8 cellular contexts compared by ENCODE assay signal in genomic region chr19:4867534-4868285, GRCh38. TPM values are rescaled to one million over a fixed set of nuclear protein-coding genes. Genes with fewer than 3 reads are reported as not detected.
DNase-seq lines count a peak whose midpoint lies in the region; ATAC-seq, FAIRE-seq and TF ChIP-seq lines count a peak whose summit lies in the region.

TSS of gene PLIN3 (minus strand) at chr19:4867667. CDS start at chr19:4861394, 6,273 bp downstream.

- TF ChIP-seq CTCF in DND-41 (IDR thresholded peaks at IDR 0.05; ENCODE audit: borderline replicate concordance, extremely low read depth, low read length, poor library complexity, severe bottlenecking) (no peak), astrocyte (IDR thresholded peaks at IDR 0.05; ENCODE audit: insufficient read depth, low read depth, low read length) (no peak), vagina (IDR thresholded peaks at IDR 0.05) (no peak)

- peak; percentile 94 for DNase-seq in DND-41
- peak; percentile 92 for DNase-seq in LoVo (ENCODE audit: low spot score)
- peak; percentile 92 for DNase-seq in T-helper 9 cell
- peak; percentile 88 for DNase-seq in astrocyte (ENCODE audit: low read depth)
- peak; percentile 100 for DNase-seq in hepatic stellate cell (ENCODE audit: low spot score)
- peak; percentile 77 for DNase-seq in renal cortical epithelial cell (ENCODE audit: low read depth)
- peak in 1 of 2 donors; percentile 97 for DNase-seq in vagina (ENCODE audit: extremely low spot score in 2 of 2)

- H4K20me1 ChIP-seq in DND-41 (ENCODE audit: insufficient read depth, low read length) (no peaks in the 10 kb centered on the region), astrocyte (ENCODE audit: insufficient read depth, low read length) (peaks cover 36% of the 10 kb centered on the region)

- H3K4me3 Mint-ChIP-seq in astrocyte (ENCODE audit: unreplicated experiment), result peak within 1 kb of the TSS; percentile 93

- peak within 1 kb of the TSS; percentile 75 for H3K27ac Mint-ChIP-seq in astrocyte (ENCODE audit: unreplicated experiment)

- H3K4me3 ChIP-seq in DND-41 (ENCODE audit: low read depth in 1 of 2, low read length in 2 of 2) (peak within 1 kb of the TSS; percentile 49 to 91), astrocyte (ENCODE audit: insufficient read depth, low read depth, low read length) (peak within 1 kb of the TSS; percentile 87), vagina (peak within 1 kb of the TSS; percentile 86 to 94)

- no peaks in the 10 kb centered on the region for H3K9me3 ChIP-seq in DND-41 (ENCODE audit: insufficient read depth, low read length, severe bottlenecking)
- no peaks in the 10 kb centered on the region for H3K9me3 ChIP-seq in astrocyte (ENCODE audit: insufficient read depth, low read depth, low read length)
- H3K9me3 ChIP-seq in vagina, result no peaks in the 10 kb centered on the region

- peak within 1 kb of the TSS; percentile 60 for H3K9ac ChIP-seq in DND-41 (ENCODE audit: low read depth, low read length)
- H3K9ac ChIP-seq in astrocyte (ENCODE audit: low read length), result peak within 1 kb of the TSS; percentile 87

- H3K4me1 Mint-ChIP-seq in astrocyte (ENCODE audit: low read depth, unreplicated experiment), result peaks cover 4% of the 10 kb centered on the region

- intact Hi-C loops in vagina (cut with DNase I), result loop anchor here (5.0 to 10.0 kb wide), 2 partner anchors 45 to 107 kb away; no protein-coding TSS in a partner anchor

- peaks cover 7% of the 10 kb centered on the region for H3K36me3 Mint-ChIP-seq in astrocyte (ENCODE audit: low read depth, unreplicated experiment)

- H2AFZ ChIP-seq in DND-41 (ENCODE audit: low read depth, low read length), result peak within 1 kb of the TSS; percentile 96
- H2AFZ ChIP-seq in astrocyte (ENCODE audit: low read depth, low read length), result peak within 1 kb of the TSS; percentile 89

- TF ChIP-seq POLR2A in vagina (IDR thresholded peaks at IDR 0.05), result peak in 1 of 2 donors; percentile 63

- peak within 1 kb of the TSS; percentile 99 for H3K4me2 ChIP-seq in DND-41 (ENCODE audit: insufficient read depth, low read length)
- peak within 1 kb of the TSS; percentile 97 for H3K4me2 ChIP-seq in astrocyte (ENCODE audit: low read length)

- H3K27ac ChIP-seq in DND-41 (ENCODE audit: low read length), result peak within 1 kb of the TSS; percentile 66
- peak within 1 kb of the TSS; percentile 87 for H3K27ac ChIP-seq in astrocyte (ENCODE audit: low read depth, low read length)
- H3K27ac ChIP-seq in vagina, result peak within 1 kb of the TSS; percentile 91

- H3K36me3 ChIP-seq in DND-41 (ENCODE audit: insufficient read depth, low read length) (no peaks in the 10 kb centered on the region), astrocyte (ENCODE audit: insufficient read depth, low read length) (no peaks in the 10 kb centered on the region), vagina (no peaks in the 10 kb centered on the region)

- H3K27me3 Mint-ChIP-seq in astrocyte (ENCODE audit: low read depth, unreplicated experiment), result no peaks in the 10 kb centered on the region

- no peak for FAIRE-seq in astrocyte (lab: Jason Lieb, UNC)

- peak; percentile 90 for ATAC-seq in DND-41 (ENCODE audit: insufficient read depth, low read depth)
- peak; percentile 68 for ATAC-seq in GM21825 (IDR thresholded peaks at IDR 0.05; ENCODE audit: unreplicated experiment)

- peaks cover 12% of the 10 kb centered on the region for H3K79me2 ChIP-seq in DND-41 (ENCODE audit: insufficient read depth, low read length)
- H3K79me2 ChIP-seq in astrocyte (ENCODE audit: insufficient read depth, low read length), result peaks cover 42% of the 10 kb centered on the region

- H3K4me1 ChIP-seq in DND-41 (ENCODE audit: insufficient read depth, low read length), result peaks cover 19% of the 10 kb centered on the region
- H3K4me1 ChIP-seq in astrocyte (ENCODE audit: insufficient read depth, low read length), result peaks cover 17% of the 10 kb centered on the region
- H3K4me1 ChIP-seq in vagina, result peaks cover 22% of the 10 kb centered on the region

- H3K9me3 Mint-ChIP-seq in astrocyte (ENCODE audit: unreplicated experiment), result no peaks in the 10 kb centered on the region

- H3K27me3 ChIP-seq in DND-41 (ENCODE audit: insufficient read depth, low read length, poor library complexity) (no peaks in the 10 kb centered on the region), astrocyte (ENCODE audit: insufficient read depth, low read length) (no peaks in the 10 kb centered on the region), vagina (no peaks in the 10 kb centered on the region)

RNA-seq across cellular contexts. Expression of gene PLIN3, which starts in this region (rescaled TPM):
- total RNA-seq in astrocyte, result 148 and 157 TPM in 2 replicates
- total RNA-seq in renal cortical epithelial cell, result 348 and 378 TPM in 2 replicates
- total RNA-seq in vagina, result 93.8 TPM
